Comparison of ENCODE assay signal across 8 cellular contexts in the genomic region with DNA sequence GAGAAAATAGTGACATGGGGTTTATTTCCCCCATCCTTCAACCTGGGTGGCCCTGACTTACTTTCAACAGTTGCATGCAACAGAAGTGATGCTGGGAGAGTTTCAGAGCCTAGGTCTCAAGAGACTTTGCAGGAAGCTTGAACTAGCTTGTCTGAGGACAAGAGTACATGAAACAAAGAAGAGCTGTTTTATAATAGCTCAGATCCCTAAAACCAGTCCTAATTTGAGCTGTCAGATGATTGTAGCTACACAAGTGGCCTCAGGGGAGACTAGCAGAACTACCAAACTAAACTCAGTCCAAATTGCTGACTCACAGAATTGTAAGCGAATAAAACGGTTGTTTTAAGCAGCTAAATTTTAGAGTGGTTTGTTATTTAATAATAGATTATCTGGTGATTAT. TPM values are rescaled to one million over a fixed set of nuclear protein-coding genes. Genes with fewer than 3 reads are reported as not detected.
DNase-seq lines count a peak whose midpoint lies in the region; ATAC-seq and TF ChIP-seq lines count a peak whose summit lies in the region.

No MANE protein-coding gene starts in this region.

- H3K27me3 ChIP-seq in H7 (ENCODE audit: control insufficient read depth, insufficient read depth, low read length) = no peaks in the 10 kb centered on the region

- DNase-seq in H7 = peak; percentile 19
- DNase-seq in NCI-H128 (lab: John Stamatoyannopoulos, UW; ENCODE audit: unreplicated experiment) = peak; percentile 16
- peak; percentile 32 for DNase-seq in medulla oblongata (ENCODE audit: extremely low spot score)
- DNase-seq in left colon = no peak
- no peak for DNase-seq in NK-92 (lab: John Stamatoyannopoulos, UW; ENCODE audit: unreplicated experiment)
- DNase-seq in NCI-H510A (lab: John Stamatoyannopoulos, UW) = no peak
- DNase-seq in anterior cingulate cortex (lab: John Stamatoyannopoulos, UW) = no peak

- no peak overlapping the region for H3K4me3 ChIP-seq in H7 (ENCODE audit: insufficient read depth, low read depth, low read length)

- H3K36me3 ChIP-seq in H7 (replicated peaks; ENCODE audit: control insufficient read depth, insufficient read depth, low read length) = no peaks in the 10 kb centered on the region; the same call in 1 of the 2 replicates

- ATAC-seq in GM18505 (IDR thresholded peaks at IDR 0.05; ENCODE audit: unreplicated experiment) (peak; percentile 92), left colon (no peak)

- intact Hi-C loops in left colon (cut with DNase I, micrococcal nuclease) = no loop called here

- no peak for TF ChIP-seq POLR2A in GM18505 (IDR thresholded peaks at IDR 0.05; ENCODE audit: borderline replicate concordance, extremely low read depth, insufficient read depth, insufficient read length)

RNA-seq across cellular contexts. Expression of a gene that starts 17.1 kb away (rescaled TPM):
- total RNA-seq in H7 (2014; rRNA removed; shearing (Covaris generic)) = 18.9 and 19.6 TPM in 2 replicates
- total RNA-seq in left colon = 10 to 100 TPM; 34.9 to 37.8 TPM

Comparison
In these comparisons a context has a peak if more than half of its experiments do, and no peak if none do; other contexts are left out.
1. DNase-seq: peak in H7 (single experiment), NCI-H128 (single experiment) and medulla oblongata (single experiment); none in left colon (0 of 2), NK-92 (single experiment), NCI-H510A (single experiment) and anterior cingulate cortex (0 of 58).